Comparison of ENCODE assay signal across 17 cellular contexts in the genomic region with DNA sequence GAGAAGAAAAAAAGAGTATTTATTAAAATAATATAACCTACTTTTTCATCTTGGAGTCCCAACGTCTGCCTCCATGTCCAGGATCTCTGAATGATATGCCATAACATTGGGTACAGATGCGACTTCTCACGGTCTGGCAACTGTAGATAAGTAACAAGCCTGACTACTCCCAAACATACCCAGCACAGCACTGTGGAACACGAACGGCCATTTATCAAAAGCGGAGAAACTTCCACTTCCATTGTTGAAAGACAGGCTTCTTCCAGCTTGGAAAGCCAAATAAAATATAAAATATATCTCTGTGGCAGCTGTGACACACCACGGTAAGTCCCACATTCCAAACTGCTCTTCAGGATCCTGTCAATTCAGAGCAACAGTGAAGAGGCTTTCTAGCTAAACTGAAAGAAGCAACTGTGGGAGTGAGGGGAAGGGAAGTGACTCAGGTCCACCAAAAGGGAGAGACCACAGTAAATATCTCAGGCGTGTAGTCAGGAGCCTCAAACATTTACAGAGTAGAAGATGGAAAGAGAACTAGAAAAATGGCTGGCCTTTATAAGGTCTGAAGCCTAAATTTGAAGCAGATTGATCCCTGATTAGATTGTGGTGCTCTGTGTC.
DNase-seq lines count a peak whose midpoint lies in the region; ATAC-seq lines count a peak whose summit lies in the region.
"Had no signal": no experiment of that assay in that cellular context is flagged by ENCODE, and none has a peak within 500 bp of the region (broad histone marks: within the 10 kb centered on the region; RNA-seq: fewer than 3 reads in every experiment).

No MANE protein-coding gene starts in this region.

- 33 to 44% methylated on average over 8 of the region's 8 CpGs for WGBS in aorta, 2 donors

- CTCF ChIA-PET in CD8-positive, alpha-beta memory T cell (lab: Charles Lee) = no interaction called here

- POLR2A ChIA-PET in CD8-positive, alpha-beta memory T cell (lab: Charles Lee) = no interaction called here

- H3K9me3 Mint-ChIP-seq in CD8-positive, alpha-beta memory T cell = peaks cover 3 to 12% (median 6%) of the 10 kb centered on the region in 5 donors

- intact Hi-C loops in aorta (cut with DNase I) = no loop called here

- H3K27ac Mint-ChIP-seq in CD8-positive, alpha-beta memory T cell = no peak overlapping the region
- no peak overlapping the region for H3K27ac Mint-ChIP-seq in T-helper 17 cell
- H3K27ac Mint-ChIP-seq: brain had no signal

- DNase-seq in CD8-positive, alpha-beta memory T cell = no peak
- DNase-seq in OCI-M1 (lab: John Stamatoyannopoulos, UW) (peak; percentile 91), amniotic stem cell (lab: John Stamatoyannopoulos, UW) (peak; percentile 59), kidney glomerular epithelial cell (lab: John Stamatoyannopoulos, UW) (peak; percentile 93), T-helper 1 cell (no peak), aorta (no peak), T-helper 17 cell (no peak)
- no peak for DNase-seq in activated CD4-positive, alpha-beta T cell treated with anti-CD3 and anti-CD28 coated beads, Interleukin-2, amount 50 U/mL, for 1 hour
- DNase-seq: Kasumi-1; NCI-H446; pancreas; stimulated activated naive CD4-positive, alpha-beta T cell treated with Interleukin-2 at 50 U/mL for 16 hours; upper lobe of left lung; WERI-Rb-1 had no signal

- H3K27me3 Mint-ChIP-seq in CD8-positive, alpha-beta memory T cell = no peaks in the 10 kb centered on the region
- H3K27me3 Mint-ChIP-seq in T-helper 17 cell = no peaks in the 10 kb centered on the region

- ATAC-seq in aorta (ENCODE audit: low FRiP score) = no peak
- no peak for ATAC-seq in T-helper 17 cell
- ATAC-seq: esophagus mucosa, pancreas had no signal

- H3K9me3 ChIP-seq in CD8-positive, alpha-beta memory T cell (ENCODE audit: low read length) = no peaks in the 10 kb centered on the region
- H3K9me3 ChIP-seq in aorta (ENCODE audit: control insufficient read depth, low read length) (peaks cover 2% of the 10 kb centered on the region), T-helper 17 cell (ENCODE audit: control insufficient read depth, low read length, poor library complexity, severe bottlenecking) (no peaks in the 10 kb centered on the region)
- H3K9me3 ChIP-seq: pancreas had no signal

- H3K36me3 Mint-ChIP-seq in CD8-positive, alpha-beta memory T cell = no peaks in the 10 kb centered on the region
- H3K36me3 Mint-ChIP-seq in T-helper 17 cell (ENCODE audit: low read depth) = no peaks in the 10 kb centered on the region
- H3K36me3 Mint-ChIP-seq: brain had no signal

- no peaks in the 10 kb centered on the region for H3K36me3 ChIP-seq in CD8-positive, alpha-beta memory T cell (ENCODE audit: insufficient read depth, low read length)
- H3K36me3 ChIP-seq in aorta (ENCODE audit: control insufficient read depth in 1 of 2, insufficient read depth in 2 of 2, low read length in 1 of 2) = no peaks in the 10 kb centered on the region
- H3K36me3 ChIP-seq: pancreas, upper lobe of left lung, WERI-Rb-1 had no signal

- H3K27me3 ChIP-seq in CD8-positive, alpha-beta memory T cell (ENCODE audit: insufficient read depth, low read length, poor library complexity, severe bottlenecking) = no peaks in the 10 kb centered on the region
- H3K27me3 ChIP-seq in aorta (ENCODE audit: control insufficient read depth in 1 of 2, insufficient read depth in 2 of 2, low read length in 1 of 2) = no peaks in the 10 kb centered on the region
- H3K27me3 ChIP-seq: hepatocyte, pancreas, upper lobe of left lung had no signal

- H3K4me3 ChIP-seq in CD8-positive, alpha-beta memory T cell (ENCODE audit: low read length) = no peak overlapping the region
- H3K4me3 ChIP-seq in aorta (ENCODE audit: low read length in 2 of 2) = no peak overlapping the region
- H3K4me3 ChIP-seq: hepatocyte, pancreas, upper lobe of left lung had no signal

- H3K4me3 Mint-ChIP-seq in CD8-positive, alpha-beta memory T cell = no peak overlapping the region
- H3K4me3 Mint-ChIP-seq in T-helper 17 cell = no peak overlapping the region
- H3K4me3 Mint-ChIP-seq: brain had no signal

- H3K4me1 Mint-ChIP-seq in CD8-positive, alpha-beta memory T cell = no peaks in the 10 kb centered on the region
- H3K4me1 Mint-ChIP-seq in T-helper 17 cell = no peaks in the 10 kb centered on the region
- H3K4me1 Mint-ChIP-seq: brain had no signal

- no peaks in the 10 kb centered on the region for H3K4me1 ChIP-seq in CD8-positive, alpha-beta memory T cell (ENCODE audit: insufficient read depth, low read length)
- H3K4me1 ChIP-seq in aorta (ENCODE audit: control insufficient read depth in 1 of 2, insufficient read depth in 2 of 2, low read length in 2 of 2) = no peaks in the 10 kb centered on the region
- H3K4me1 ChIP-seq: pancreas, upper lobe of left lung had no signal

- peak overlapping the region; percentile 82 for H3K27ac ChIP-seq in CD8-positive, alpha-beta memory T cell (ENCODE audit: low read depth, low read length)
- no peak overlapping the region for H3K27ac ChIP-seq in aorta (ENCODE audit: low read depth in 1 of 2, low read length in 2 of 2)
- H3K27ac ChIP-seq: hepatocyte, pancreas, upper lobe of left lung, WERI-Rb-1 had no signal

Comparison
In these comparisons a context has a peak if more than half of its experiments do, and no peak if none do; other contexts are left out.
1. DNase-seq: peak in OCI-M1 (single experiment), amniotic stem cell (single experiment) and kidney glomerular epithelial cell (single experiment); none in CD8-positive, alpha-beta memory T cell (0 of 5), T-helper 1 cell (0 of 5), aorta (0 of 2), activated CD4-positive, alpha-beta T cell treated with anti-CD3 and anti-CD28 coated beads, Interleukin-2, amount 50 U/mL, for 1 hour (single experiment) and T-helper 17 cell (0 of 3).